In genomic region chr6:31663961-31664789, GRCh38 we compare ENCODE assay signal across 8 cellular contexts. TPM values are rescaled to one million over a fixed set of nuclear protein-coding genes. Genes with fewer than 3 reads are reported as not detected.
DNase-seq lines count a peak whose midpoint lies in the region; ATAC-seq and TF ChIP-seq lines count a peak whose summit lies in the region.

No MANE protein-coding gene starts in this region.

- TF ChIP-seq EP300 in neural cell (conservative IDR thresholded peaks at IDR 0.05; ENCODE audit: poor library complexity, severe bottlenecking) = no peak

- peak overlapping the region; percentile 97 for H3K27ac Mint-ChIP-seq in endothelial cell (ENCODE audit: unreplicated experiment)

- peaks cover 13% of the 10 kb centered on the region for H3K36me3 Mint-ChIP-seq in endothelial cell (ENCODE audit: low read depth, unreplicated experiment)

- peak overlapping the region; percentile 47 for H2AFZ ChIP-seq in neural cell (ENCODE audit: low read depth, low read length)

- ATAC-seq in Right ventricle myocardium inferior (no peak), GM19397 (IDR thresholded peaks at IDR 0.05; ENCODE audit: unreplicated experiment) (no peak)

- H3K4me1 Mint-ChIP-seq in endothelial cell (ENCODE audit: unreplicated experiment) = peaks cover 30% of the 10 kb centered on the region

- peak overlapping the region; percentile 94 for H3K4me3 ChIP-seq in cardiac muscle cell
- peak overlapping the region; percentile 95 for H3K4me3 ChIP-seq in SK-N-MC
- peak overlapping the region; percentile 88 for H3K4me3 ChIP-seq in neural cell (ENCODE audit: low read length)

- H3K27me3 ChIP-seq in cardiac muscle cell (no peaks in the 10 kb centered on the region), neural cell (ENCODE audit: insufficient read depth, low read depth, low read length) (no peaks in the 10 kb centered on the region)

- no peaks in the 10 kb centered on the region for H3K9me2 ChIP-seq in neural cell (ENCODE audit: insufficient read depth, low read length)

- H3K9me3 ChIP-seq in cardiac muscle cell (ENCODE audit: low read depth) = no peaks in the 10 kb centered on the region
- no peaks in the 10 kb centered on the region for H3K9me3 ChIP-seq in SK-N-MC (ENCODE audit: low read depth, low read length)
- H3K9me3 ChIP-seq in neural cell (ENCODE audit: low read length) = no peaks in the 10 kb centered on the region

- H4K20me1 ChIP-seq in neural cell (ENCODE audit: insufficient read depth) = no peaks in the 10 kb centered on the region

- TF ChIP-seq CTCF in cardiac muscle cell (IDR thresholded peaks at IDR 0.05; ENCODE audit: low read depth, low read length) = no peak
- TF ChIP-seq CTCF in endothelial cell (IDR thresholded peaks at IDR 0.05; ENCODE audit: unreplicated experiment) = no peak
- TF ChIP-seq CTCF in neural cell (IDR thresholded peaks at IDR 0.05; ENCODE audit: poor library complexity, severe bottlenecking) = no peak

- no peaks in the 10 kb centered on the region for H3K9me3 Mint-ChIP-seq in endothelial cell (ENCODE audit: unreplicated experiment)

- no peaks in the 10 kb centered on the region for H3F3A ChIP-seq in neural cell (ENCODE audit: insufficient read depth, low read length, poor library complexity, severe bottlenecking)

- H3K36me3 ChIP-seq in cardiac muscle cell (peaks cover 22% of the 10 kb centered on the region), SK-N-MC (ENCODE audit: insufficient read depth, low read length) (peaks cover 45% of the 10 kb centered on the region), neural cell (ENCODE audit: insufficient read depth, low read length) (no peaks in the 10 kb centered on the region)

- H3K4me1 ChIP-seq in cardiac muscle cell (ENCODE audit: low read depth) = peaks cover 19% of the 10 kb centered on the region

- TF ChIP-seq RAD21 in neural cell (conservative IDR thresholded peaks at IDR 0.05) = no peak

- DNase-seq in cardiac muscle cell (ENCODE audit: low read depth in 1 of 2, low spot score in 1 of 2) (peak in 1 of 2 donors; percentile 78), Right ventricle myocardium inferior (ENCODE audit: missing footprints) (no peak), SK-N-MC (ENCODE audit: low read depth, low spot score) (no peak), endothelial cell (ENCODE audit: low spot score) (no peak), medulla oblongata (ENCODE audit: extremely low spot score) (no peak), NOMO-1 treated with dmso at 0.1 percent for 144 hours (lab: John Stamatoyannopoulos, UW; ENCODE audit: unreplicated experiment) (no peak)

- peak overlapping the region; percentile 95 for H3K27ac ChIP-seq in cardiac muscle cell
- H3K27ac ChIP-seq in SK-N-MC = peak overlapping the region; percentile 98
- H3K27ac ChIP-seq in neural cell (ENCODE audit: low read length) = peak overlapping the region; percentile 85

- H3K4me3 Mint-ChIP-seq in endothelial cell (ENCODE audit: unreplicated experiment) = peak overlapping the region; percentile 97

- H3K9ac ChIP-seq in SK-N-MC (ENCODE audit: insufficient read length) = peak overlapping the region; percentile 98
- peak overlapping the region; percentile 81 for H3K9ac ChIP-seq in neural cell (ENCODE audit: low read length)

- H3K79me2 ChIP-seq in neural cell (replicated peaks; ENCODE audit: insufficient read depth, low read length) = peaks cover 49% of the 10 kb centered on the region

- peaks cover 5% of the 10 kb centered on the region for H3K27me3 Mint-ChIP-seq in endothelial cell (ENCODE audit: unreplicated experiment)

- intact Hi-C loops in Right ventricle myocardium inferior (cut with DNase I) = loop anchor here (5.0 to 10.0 kb wide), 2 partner anchors 293 to 511 kb away; partner anchors contain the start of genes AGPAT1, NELFE, RNF5 and SKIC2

- peak overlapping the region; percentile 68 for H3K4me2 ChIP-seq in neural cell (ENCODE audit: low read length)

TF ChIP-seq in neural cell, 6 proteins besides CTCF, POLR2A, EP300 and RAD21:
- TF ChIP-seq TAF1 (IDR thresholded peaks at IDR 0.05; ENCODE audit: low read depth) (no peak), REST (IDR thresholded peaks at IDR 0.05; ENCODE audit: borderline replicate concordance) (no peak)

RNA-seq across cellular contexts. Expression of gene GPANK1, which starts 0.6 kb away (rescaled TPM):
- total RNA-seq in cardiac muscle cell (28.8 and 36.2 TPM in 2 replicates), Right ventricle myocardium inferior (17.1 TPM), endothelial cell (ENCODE audit: unreplicated experiment) (8.9 TPM)
- polyA plus RNA-seq in cardiac muscle cell (27.5 and 37.2 TPM in 2 replicates), neural cell (18.4 and 21.9 TPM in 2 replicates)
- polyA minus RNA-seq in neural cell = 16.3 and 18.5 TPM in 2 replicates

RNA-seq across cellular contexts. Expression of gene CSNK2B, which starts 1.7 kb away (rescaled TPM):
- total RNA-seq in cardiac muscle cell (310 and 375 TPM in 2 replicates), Right ventricle myocardium inferior (97.3 TPM), endothelial cell (ENCODE audit: unreplicated experiment) (164 TPM)
- polyA plus RNA-seq in cardiac muscle cell (277 and 280 TPM in 2 replicates), neural cell (130 and 135 TPM in 2 replicates)
- polyA minus RNA-seq in neural cell = 86.4 and 95.7 TPM in 2 replicates

RNA-seq across cellular contexts. Expression of gene C6orf47, which starts 3.6 kb away (rescaled TPM):
- 24.5 and 27.4 TPM in 2 replicates for total RNA-seq in cardiac muscle cell
- polyA plus RNA-seq in cardiac muscle cell = 22.0 and 29.2 TPM in 2 replicates
- 17.0 TPM for total RNA-seq in Right ventricle myocardium inferior
- total RNA-seq in endothelial cell (ENCODE audit: unreplicated experiment) = 13.1 TPM
- 17.2 and 24.3 TPM in 2 replicates for polyA plus RNA-seq in neural cell
- 24.7 and 24.8 TPM in 2 replicates for polyA minus RNA-seq in neural cell

RNA-seq across cellular contexts. Expression of gene LY6G5B, which starts 5.6 kb away (rescaled TPM):
- total RNA-seq in cardiac muscle cell (3.9 and 6.8 TPM in 2 replicates), Right ventricle myocardium inferior (3.9 TPM), endothelial cell (ENCODE audit: unreplicated experiment) (16.3 TPM)
- polyA plus RNA-seq in cardiac muscle cell (13.2 and 16.5 TPM in 2 replicates), neural cell (4.0 and 7.7 TPM in 2 replicates)
- 6.1 and 6.7 TPM in 2 replicates for polyA minus RNA-seq in neural cell

RNA-seq across cellular contexts. Expression of gene APOM, which starts 8.5 kb away (rescaled TPM):
- 2.3 and 2.5 TPM in 2 replicates for total RNA-seq in cardiac muscle cell
- 2.5 and 3.5 TPM in 2 replicates for polyA plus RNA-seq in cardiac muscle cell
- total RNA-seq in Right ventricle myocardium inferior = 0.87 TPM
- 0.92 TPM for total RNA-seq in endothelial cell (ENCODE audit: unreplicated experiment)
- polyA plus RNA-seq in neural cell = 1.3 and 4.4 TPM in 2 replicates
- polyA minus RNA-seq in neural cell = 1.3 TPM in 1 of 2 replicates, not detected in the other
